Comparison of ENCODE assay signal across 9 cellular contexts in genomic region chr12:76866726-76867125, GRCh38.
DNase-seq lines count a peak whose midpoint lies in the region; ATAC-seq and FAIRE-seq lines count a peak whose summit lies in the region.
"Had no signal": no experiment of that assay in that cellular context is flagged by ENCODE, and none has a peak within 500 bp of the region (broad histone marks: within the 10 kb centered on the region; RNA-seq: fewer than 3 reads in every experiment).

No MANE protein-coding gene starts in this region.

- no peak overlapping the region for H3K4me3 Mint-ChIP-seq in activated naive CD4-positive, alpha-beta T cell treated with anti-CD3 and anti-CD28 coated beads, Interleukin-2, amount 10 ng/mL, durations not matched to agents 7 days and 5 days

- no peaks in the 10 kb centered on the region for H3K36me3 Mint-ChIP-seq in activated naive CD4-positive, alpha-beta T cell treated with anti-CD3 and anti-CD28 coated beads, Interleukin-2, amount 10 ng/mL, durations not matched to agents 7 days and 5 days

- DNase-seq in DMS79 (lab: John Stamatoyannopoulos, UW): peak; percentile 22
- DNase-seq in RCC 7860 (ENCODE audit: low spot score): peak; percentile 30
- peak; percentile 61 for DNase-seq in kidney tubule cell (ENCODE audit: low spot score)
- no peak for DNase-seq in activated naive CD4-positive, alpha-beta T cell treated with anti-CD3 and anti-CD28 coated beads, Interleukin-2, amount 10 ng/mL, durations not matched to agents 7 days and 5 days
- no peak for DNase-seq in stimulated activated naive CD8-positive, alpha-beta T cell treated with anti-CD3 and anti-CD28 coated beads, Interleukin-15, Interleukin-2, amounts not matched to agents 100 U/mL and 50 U/mL, for 24 hours
- no peak for DNase-seq in Kasumi-1 (lab: John Stamatoyannopoulos, UW)
- no peak for DNase-seq in stimulated activated CD4-positive, alpha-beta T cell treated with anti-CD3 and anti-CD28 coated beads, Interleukin-15, amount 100 ng/mL, for 24 hours
- DNase-seq: OCI-M1 had no signal

- no peak for FAIRE-seq in RCC 7860 (lab: Jason Lieb, UNC)

- CTCF ChIA-PET in activated naive CD4-positive, alpha-beta T cell treated with anti-CD3 and anti-CD28 coated beads, Interleukin-2, amount 10 ng/mL, durations not matched to agents 7 days and 5 days (lab: Charles Lee): no interaction called here

- H3K9me3 Mint-ChIP-seq in activated naive CD4-positive, alpha-beta T cell treated with anti-CD3 and anti-CD28 coated beads, Interleukin-2, amount 10 ng/mL, durations not matched to agents 7 days and 5 days: no peaks in the 10 kb centered on the region

- peak; percentile 71 for ATAC-seq in HG02642 (IDR thresholded peaks at IDR 0.05; ENCODE audit: poor library complexity, unreplicated experiment)
- ATAC-seq in stimulated activated naive CD8-positive, alpha-beta T cell treated with anti-CD3 and anti-CD28 coated beads, Interleukin-15, Interleukin-2, amounts not matched to agents 100 U/mL and 50 U/mL, for 24 hours: no peak

- peaks cover 10% of the 10 kb centered on the region for H3K27me3 Mint-ChIP-seq in activated naive CD4-positive, alpha-beta T cell treated with anti-CD3 and anti-CD28 coated beads, Interleukin-2, amount 10 ng/mL, durations not matched to agents 7 days and 5 days

- H3K27ac Mint-ChIP-seq in activated naive CD4-positive, alpha-beta T cell treated with anti-CD3 and anti-CD28 coated beads, Interleukin-2, amount 10 ng/mL, durations not matched to agents 7 days and 5 days: no peak overlapping the region

- H3K4me1 Mint-ChIP-seq in activated naive CD4-positive, alpha-beta T cell treated with anti-CD3 and anti-CD28 coated beads, Interleukin-2, amount 10 ng/mL, durations not matched to agents 7 days and 5 days: no peaks in the 10 kb centered on the region

Comparison
In these comparisons a context has a peak if more than half of its experiments do, and no peak if none do; other contexts are left out.
1. DNase-seq: peak in DMS79 (single experiment), RCC 7860 (single experiment) and kidney tubule cell (single experiment); none in activated naive CD4-positive, alpha-beta T cell treated with anti-CD3 and anti-CD28 coated beads, Interleukin-2, amount 10 ng/mL, durations not matched to agents 7 days and 5 days (single experiment), stimulated activated naive CD8-positive, alpha-beta T cell treated with anti-CD3 and anti-CD28 coated beads, Interleukin-15, Interleukin-2, amounts not matched to agents 100 U/mL and 50 U/mL, for 24 hours (single experiment), Kasumi-1 (0 of 2) and stimulated activated CD4-positive, alpha-beta T cell treated with anti-CD3 and anti-CD28 coated beads, Interleukin-15, amount 100 ng/mL, for 24 hours (single experiment).